In the genomic region with DNA sequence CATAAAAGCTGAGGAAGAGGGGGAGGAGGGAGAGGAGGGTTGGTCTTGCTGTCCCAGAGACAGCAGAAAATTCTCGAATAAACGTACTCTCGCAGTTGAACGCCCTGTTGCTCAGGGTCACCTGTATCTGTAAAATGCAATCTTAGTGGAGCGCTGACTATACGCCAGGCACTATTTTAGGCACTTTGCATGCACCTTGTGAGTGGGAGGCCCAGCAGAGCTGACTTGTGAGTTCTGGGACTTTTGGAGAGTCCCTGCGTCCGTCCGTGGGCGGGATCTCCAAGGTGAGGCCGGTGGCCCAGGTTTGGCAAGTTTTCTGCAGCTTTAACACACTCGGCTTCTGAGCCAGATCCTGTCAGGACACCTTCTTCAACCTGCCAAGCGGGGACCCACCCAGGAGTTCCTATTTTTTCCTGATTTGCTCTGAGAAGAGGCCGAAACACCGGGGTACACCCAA, we compare ENCODE assay signal across 9 cellular contexts. TPM values are rescaled to one million over a fixed set of nuclear protein-coding genes. Genes with fewer than 3 reads are reported as not detected.
DNase-seq lines count a peak whose midpoint lies in the region; ATAC-seq and TF ChIP-seq lines count a peak whose summit lies in the region.
"Had no signal": no experiment of that assay in that cellular context is flagged by ENCODE, and none has a peak within 500 bp of the region (broad histone marks: within the 10 kb centered on the region; RNA-seq: fewer than 3 reads in every experiment).

No MANE protein-coding gene starts in this region.

- H4K20me1 ChIP-seq in BLaER1 treated with 17β-estradiol and CSF1 and Interleukin-3, amounts not matched to agents 10 nM and 100 nM, result no peaks in the 10 kb centered on the region

- H3K4me1 ChIP-seq in BLaER1 treated with 17β-estradiol and CSF1 and Interleukin-3, amounts not matched to agents 10 nM and 100 nM, result peaks cover 46 to 63% (median 60%) of the 10 kb centered on the region in 10 experiments
- H3K4me1 ChIP-seq in Panc1 (ENCODE audit: control insufficient read depth, insufficient read depth, low read length), result peaks cover 21% of the 10 kb centered on the region
- H3K4me1 ChIP-seq in muscle layer of duodenum (ENCODE audit: control insufficient read depth in 1 of 2, insufficient read depth in 2 of 2, low read length in 2 of 2), result peaks cover 14% of the 10 kb centered on the region in 2 donors
- H3K4me1 ChIP-seq in thyroid gland, result peaks cover 33 to 57% of the 10 kb centered on the region in 2 donors

- H3K4me3 ChIP-seq in BLaER1 treated with 17β-estradiol and CSF1 and Interleukin-3, amounts not matched to agents 10 nM and 100 nM, result peak overlapping the region; percentile 53 to 74 (median 66)
- H3K4me3 ChIP-seq in Panc1 (ENCODE audit: low read depth in 2 of 2, low read length in 2 of 2) (peak overlapping the region; percentile 50 to 55), choroid plexus epithelial cell (ENCODE audit: low read depth, low read length) (peak overlapping the region; percentile 57), muscle layer of duodenum (ENCODE audit: low read depth in 1 of 2, low read length in 2 of 2) (peak overlapping the region; percentile 48 to 56), thyroid gland (replicated peaks in 1 of 3) (peak overlapping the region in 2 of 3 donors; percentile 10 to 35)

- intact Hi-C loops in Panc1 (cut with micrococcal nuclease; ENCODE audit: unreplicated experiment) (no loop called here), thyroid gland (cut with DNase I) (loop anchor here (2.0 to 5.0 kb wide), 2 partner anchors 46 to 79 kb away; no protein-coding TSS in a partner anchor)

- no peaks in the 10 kb centered on the region for H3K9me3 ChIP-seq in BLaER1 treated with 17β-estradiol and CSF1 and Interleukin-3, amounts not matched to agents 10 nM and 100 nM (replicated peaks in 1 of 11)
- H3K9me3 ChIP-seq in Panc1 (ENCODE audit: control insufficient read depth, insufficient read depth, low read depth, low read length), result no peaks in the 10 kb centered on the region
- no peaks in the 10 kb centered on the region for H3K9me3 ChIP-seq in muscle layer of duodenum (ENCODE audit: control insufficient read depth in 1 of 2, low read length in 2 of 2)
- no peaks in the 10 kb centered on the region for H3K9me3 ChIP-seq in thyroid gland

- H3K27ac ChIP-seq in BLaER1 treated with 17β-estradiol and CSF1 and Interleukin-3, amounts not matched to agents 10 nM and 100 nM, result peak overlapping the region; percentile 80 to 91 (median 88)
- H3K27ac ChIP-seq in Panc1 (ENCODE audit: low read length) (peak overlapping the region; percentile 84), muscle layer of duodenum (ENCODE audit: low read length) (peak overlapping the region; percentile 63), thyroid gland (peak overlapping the region; percentile 92 to 100 (median 99))

- POLR2A ChIA-PET in Panc1 (lab: Charles Lee), result interaction anchor here (0.6 kb wide), 2 partner anchors 17 to 983 kb away, joined by 5 to 18 read pairs; no protein-coding TSS in a partner anchor

- no peaks in the 10 kb centered on the region for H3K36me3 ChIP-seq in BLaER1 treated with 17β-estradiol and CSF1 and Interleukin-3, amounts not matched to agents 10 nM and 100 nM
- H3K36me3 ChIP-seq in Panc1 (ENCODE audit: control insufficient read depth, insufficient read depth, low read length) (no peaks in the 10 kb centered on the region), muscle layer of duodenum (ENCODE audit: control insufficient read depth in 1 of 2, insufficient read depth in 2 of 2, low read length in 2 of 2) (no peaks in the 10 kb centered on the region), thyroid gland (no peaks in the 10 kb centered on the region)

- peak overlapping the region; percentile 88 to 99 (median 96) for H3K4me2 ChIP-seq in BLaER1 treated with 17β-estradiol and CSF1 and Interleukin-3, amounts not matched to agents 10 nM and 100 nM

- DNase-seq in Panc1 (ENCODE audit: low read depth, low spot score) (no peak), choroid plexus epithelial cell (ENCODE audit: low read depth) (no peak), thyroid gland (peak; percentile 90 to 91), NCI-H1417 (lab: John Stamatoyannopoulos, UW) (no peak), hippocampal formation (lab: John Stamatoyannopoulos, UW) (no peak)

- BruUV-seq in Panc1 (replicated peaks; lab: Mats Ljungman, UMichigan), result TSS peak; percentile 92

- H3K9ac ChIP-seq in BLaER1 treated with 17β-estradiol and CSF1 and Interleukin-3, amounts not matched to agents 10 nM and 100 nM, result peak overlapping the region; percentile 81 to 92 (median 87)

- in situ Hi-C loops in Panc1 (cut with HindIII; ENCODE audit: low pct_unique_long_range_greater_than_20kb, low sequenced_read_pairs), result no loop called here

- WGBS in thyroid gland, 2 donors, result 9 to 18% methylated on average over 15 of the region's 15 CpGs

- TF ChIP-seq CTCF in Panc1 (IDR thresholded peaks at IDR 0.05) (no peak), choroid plexus epithelial cell (conservative IDR thresholded peaks at IDR 0.05; ENCODE audit: low read depth, low read length) (no peak), thyroid gland (IDR thresholded peaks at IDR 0.05) (no peak)

- CTCF ChIA-PET in Panc1 (lab: Charles Lee), result interaction anchor here (0.6 to 1.9 kb wide), 2 partner anchors 82 to 85 kb away, joined by 5 to 8 read pairs; no protein-coding TSS in a partner anchor

- ATAC-seq in GM21576 (IDR thresholded peaks at IDR 0.05; ENCODE audit: unreplicated experiment) (peak; percentile 20), Panc1 (peak; percentile 5)

- H3K27me3 ChIP-seq in BLaER1 treated with 17β-estradiol and CSF1 and Interleukin-3, amounts not matched to agents 10 nM and 100 nM, result no peaks in the 10 kb centered on the region
- H3K27me3 ChIP-seq in Panc1 (ENCODE audit: control insufficient read depth, insufficient read depth, low read length) (no peaks in the 10 kb centered on the region), muscle layer of duodenum (ENCODE audit: low read depth, low read length) (no peaks in the 10 kb centered on the region), thyroid gland (no peaks in the 10 kb centered on the region)

- no peak for TF ChIP-seq POLR2A in thyroid gland (IDR thresholded peaks at IDR 0.05)

RNA-seq across cellular contexts. Expression of gene PLEKHG6, which starts 32.5 kb away (rescaled TPM):
- total RNA-seq in Panc1 (2021; ENCODE audit: unreplicated experiment) (1.1 TPM), thyroid gland (100 to 1,000 TPM in 1 of 4 donors, 10 to 100 TPM in 1, 1 to 10 TPM in 2; 4.0 to 325 (median 14.1) TPM)
- polyA plus RNA-seq in Panc1 (2012; ENCODE audit: insufficient read length), result 1.8 TPM
- total RNA-seq: pulmonary artery endothelial cell had no signal

Comparison
In these comparisons a context has a peak if more than half of its experiments do, and no peak if none do; other contexts are left out.
1. DNase-seq: peak in thyroid gland (2 of 2); none in Panc1 (single experiment), choroid plexus epithelial cell (single experiment), NCI-H1417 (0 of 3) and hippocampal formation (0 of 2).
2. Peak in every context shown above with its lines, with median percentiles within 50 percentile points of each other: H3K27ac ChIP-seq and H3K4me3 ChIP-seq.